In genomic region chr11:28176231-28176853, GRCh38 we compare ENCODE assay signal across 24 cellular contexts.
DNase-seq lines count a peak whose midpoint lies in the region; ATAC-seq lines count a peak whose summit lies in the region.
"Had no signal": no experiment of that assay in that cellular context is flagged by ENCODE, and none has a peak within 500 bp of the region (broad histone marks: within the 10 kb centered on the region; RNA-seq: fewer than 3 reads in every experiment).

No MANE protein-coding gene starts in this region.

- peaks cover 5% of the 10 kb centered on the region for H3K4me1 ChIP-seq in adipocyte (ENCODE audit: control insufficient read depth, insufficient read depth, low read length)
- H3K4me1 ChIP-seq: body of pancreas, psoas muscle had no signal

- H3K9ac ChIP-seq in adipocyte (ENCODE audit: low read length) = no peak overlapping the region

- H3K27me3 ChIP-seq in adipocyte (replicated peaks; ENCODE audit: control insufficient read depth, insufficient read depth, low read length) = no peaks in the 10 kb centered on the region
- H3K27me3 ChIP-seq: body of pancreas, neutrophil, uterus had no signal

- H3K4me3 ChIP-seq in adipocyte (ENCODE audit: low read length) = no peak overlapping the region
- H3K4me3 ChIP-seq: body of pancreas, GM23338, psoas muscle, skin epidermis, uterus had no signal

- ATAC-seq in activated CD4-positive, CD25-positive, alpha-beta regulatory T cell treated with anti-CD3 and anti-CD28 coated beads, Interleukin-2, amount 50 U/mL, for 24 hours = no peak
- ATAC-seq: activated naive CD4-positive, alpha-beta T cell treated with anti-CD3 and anti-CD28 coated beads, Interleukin-2, amount 50 U/mL, for 72 hours; body of pancreas; GM23338; psoas muscle; stimulated activated effector memory CD8-positive, alpha-beta T cell treated with anti-CD3 and anti-CD28 coated beads, Interleukin-12 subunit alpha, Interleukin-12 subunit beta, amount 100 ng/mL, for 72 hours had no signal

- DNase-seq in GM04503 (ENCODE audit: low read depth) = peak; percentile 16
- peak; percentile 47 for DNase-seq in LHCN-M2 (ENCODE audit: low read depth)
- peak; percentile 27 for DNase-seq in adipocyte (ENCODE audit: low read depth)
- DNase-seq in kidney tubule cell (ENCODE audit: low spot score) = peak; percentile 4
- no peak for DNase-seq in activated gamma-delta T cell (lab: John Stamatoyannopoulos, UW)
- no peak for DNase-seq in DMS79 treated with DMSO at 0.1 percent for 48 hours (lab: John Stamatoyannopoulos, UW)
- DNase-seq: activated CD4-positive, alpha-beta T cell treated with anti-CD3 and anti-CD28 coated beads for 4 hours; body of pancreas; DMS79; effector CD8-positive, alpha-beta T cell; KBM-7; NCI-H1048; NCI-H1930; NCI-H2227 treated with DMSO at 0.1 percent for 48 hours; NCI-H82; psoas muscle; stimulated activated CD4-positive, alpha-beta T cell treated with anti-CD3 and anti-CD28 coated beads, Interleukin-1b, Interleukin-23, amount 100 ng/mL, for 48 hours; uterus had no signal

- peaks cover 7% of the 10 kb centered on the region for H3K9me3 ChIP-seq in adipocyte (ENCODE audit: control insufficient read depth, low read length)
- H3K9me3 ChIP-seq: body of pancreas, neutrophil, psoas muscle, uterus had no signal

- peaks cover 7% of the 10 kb centered on the region for H3K36me3 ChIP-seq in adipocyte (ENCODE audit: control insufficient read depth, insufficient read depth, low read length, severe bottlenecking)
- H3K36me3 ChIP-seq: neutrophil had no signal

Comparison
In these comparisons a context has a peak if more than half of its experiments do, and no peak if none do; other contexts are left out.
1. DNase-seq: peak in GM04503 (single experiment), LHCN-M2 (single experiment), adipocyte (single experiment) and kidney tubule cell (single experiment); none in activated gamma-delta T cell (single experiment) and DMS79 treated with DMSO at 0.1 percent for 48 hours (single experiment).